8 cellular contexts compared by ENCODE assay signal in the genomic region with DNA sequence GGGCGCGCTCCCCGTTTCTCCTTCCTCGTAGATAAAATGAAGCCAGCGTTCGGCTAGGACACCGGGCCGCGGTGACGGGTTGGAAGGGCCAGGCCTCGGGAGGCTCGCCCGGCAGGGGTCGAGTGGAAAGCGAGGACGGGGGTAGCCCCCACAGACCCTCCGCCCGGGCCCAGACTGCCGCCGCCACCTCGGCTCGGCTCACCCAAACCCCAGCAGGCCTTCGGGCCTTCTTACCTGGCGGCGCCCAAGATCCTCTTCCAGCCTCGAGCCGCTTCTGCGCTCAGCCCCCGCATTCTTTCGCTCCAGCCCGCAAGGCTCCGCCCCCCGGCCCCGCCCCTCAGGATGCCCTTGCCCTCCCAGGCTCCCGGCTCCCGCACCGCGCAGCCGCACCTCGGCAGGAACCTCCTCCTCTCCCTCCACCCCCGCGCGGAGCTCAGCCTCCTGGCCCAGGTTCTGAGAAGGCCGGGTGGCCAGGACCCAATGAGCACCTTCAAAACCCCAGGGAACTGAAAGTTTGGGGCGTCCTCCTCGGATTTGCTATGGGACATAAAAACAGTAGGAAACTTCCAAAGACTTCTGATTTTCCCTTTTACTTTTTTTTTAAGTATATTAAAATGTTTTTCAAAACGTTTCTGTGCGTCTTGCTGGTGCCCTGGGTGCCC. TPM values are rescaled to one million over a fixed set of nuclear protein-coding genes. Genes with fewer than 3 reads are reported as not detected.
A peak's percentile ranks its signal among the peaks of the same experiment; 100 is the strongest.
DNase-seq lines count a peak whose midpoint lies in the region; TF ChIP-seq lines count a peak whose summit lies in the region.

A gene with protein sequence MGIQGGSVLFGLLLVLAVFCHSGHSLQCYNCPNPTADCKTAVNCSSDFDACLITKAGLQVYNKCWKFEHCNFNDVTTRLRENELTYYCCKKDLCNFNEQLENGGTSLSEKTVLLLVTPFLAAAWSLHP (minus strand): TSS at position 276 of the 662 bp plus-strand sequence. CDS start 13,978 bp downstream, outside the sequence.

- no peak within 1 kb of the TSS for H2BK15ac ChIP-seq in H9 (ENCODE audit: low read depth, low read length)

- peak within 1 kb of the TSS; percentile 90 for H3K4me3 ChIP-seq in MG63
- H3K4me3 ChIP-seq in foreskin fibroblast (ENCODE audit: low read depth in 1 of 2, low read length in 2 of 2) = peak within 1 kb of the TSS; percentile 65 to 89
- H3K4me3 ChIP-seq in stomach smooth muscle (ENCODE audit: low read length in 2 of 2) = peak within 1 kb of the TSS; percentile 87

- peaks cover 3% of the 10 kb centered on the region for H3K79me1 ChIP-seq in H9 (ENCODE audit: insufficient read depth, low read depth, low read length, poor library complexity, severe bottlenecking)

- no peaks in the 10 kb centered on the region; the same call in 1 of the 2 replicates for H3K27me3 ChIP-seq in H9 (ENCODE audit: insufficient read depth, low read length)
- no peaks in the 10 kb centered on the region for H3K27me3 ChIP-seq in MG63
- no peaks in the 10 kb centered on the region for H3K27me3 ChIP-seq in stomach smooth muscle (ENCODE audit: control insufficient read depth in 1 of 2, insufficient read depth in 2 of 2, low read length in 2 of 2)

- H2AFZ ChIP-seq in H9 (ENCODE audit: low read length) = peak within 1 kb of the TSS; percentile 9

- H3K4ac ChIP-seq in H9 (ENCODE audit: low read depth, low read length) = no peak within 1 kb of the TSS

- no peak within 1 kb of the TSS for H3T11ph ChIP-seq in H9 (ENCODE audit: low read length)

- peak within 1 kb of the TSS; percentile 68 for H3K18ac ChIP-seq in H9 (ENCODE audit: insufficient read length, low read depth, low read length)

- no peak within 1 kb of the TSS for H2AK5ac ChIP-seq in H9 (ENCODE audit: insufficient read length, low read length)

- no peak within 1 kb of the TSS for H2BK20ac ChIP-seq in H9 (ENCODE audit: low read depth, low read length, poor library complexity, severe bottlenecking)

- no CpG with 5 or more reads among the region's 48 CpGs for WGBS in H9 (ENCODE audit: extremely low coverage, insufficient read length, low lambda C conversion rate)

- H3K4me1 Mint-ChIP-seq in H9 = peaks cover 25 to 28% of the 10 kb centered on the region in 2 experiments
- H3K4me1 Mint-ChIP-seq in neural crest cell = peaks cover 27% of the 10 kb centered on the region

- 0 out of 3 replicates have a peak, but pooled peaks have one; percentile 11 for TF ChIP-seq CTCF in H9 (conservative IDR thresholded peaks at IDR 0.05)
- no peak for TF ChIP-seq CTCF in foreskin fibroblast (IDR thresholded peaks at IDR 0.05; ENCODE audit: low read depth, low read length)
- TF ChIP-seq CTCF in neural crest cell (conservative IDR thresholded peaks at IDR 0.05) = peak; percentile 21

- H3K23me2 ChIP-seq in H9 (ENCODE audit: insufficient read length, low read depth, low read length, poor library complexity, severe bottlenecking) = no peaks in the 10 kb centered on the region

- peaks cover 6% of the 10 kb centered on the region for H3K27me3 Mint-ChIP-seq in H9 (ENCODE audit: low read depth)
- H3K27me3 Mint-ChIP-seq in neural crest cell (ENCODE audit: low read depth) = peaks cover 12% of the 10 kb centered on the region

- no peak within 1 kb of the TSS for H2BK5ac ChIP-seq in H9 (ENCODE audit: insufficient read length, low read length)

- in situ Hi-C loops in SK-MEL-5 (cut with HindIII; ENCODE audit: low pct_unique_long_range_greater_than_20kb, low sequenced_read_pairs) = no loop called here

- H3K23ac ChIP-seq in H9 (ENCODE audit: insufficient read length, low read depth, low read length) = no peak within 1 kb of the TSS

- no peaks in the 10 kb centered on the region; the same call in 1 of the 2 replicates for H3K79me2 ChIP-seq in H9 (ENCODE audit: insufficient read depth, low read length)

- H3K4me1 ChIP-seq in ES-I3 (ENCODE audit: insufficient read depth, low read length) (no peaks in the 10 kb centered on the region), H9 (ENCODE audit: insufficient read depth, low read length) (no peaks in the 10 kb centered on the region), stomach smooth muscle (ENCODE audit: control insufficient read depth, insufficient read depth, low read length) (peaks cover 17% of the 10 kb centered on the region)

- no peak within 1 kb of the TSS for H3K56ac ChIP-seq in H9 (ENCODE audit: insufficient read length, low read depth, low read length)

- H4K91ac ChIP-seq in H9 (ENCODE audit: insufficient read length, low read depth, low read length) = no peak within 1 kb of the TSS

- H3K9ac ChIP-seq in ES-I3 (ENCODE audit: low read depth, low read length) (peak within 1 kb of the TSS; percentile 94), H9 (ENCODE audit: extremely low read depth, insufficient read length, low read length) (peak within 1 kb of the TSS; percentile 64), stomach smooth muscle (ENCODE audit: low read length in 2 of 2) (peak within 1 kb of the TSS; percentile 80 to 86)

- peaks cover 0 to 6% (median 3%) of the 10 kb centered on the region in 3 experiments; a peak in 4 of 7 replicates for H3K36me3 Mint-ChIP-seq in H9 (ENCODE audit: insufficient read depth in 1 of 3, low read depth in 3 of 3)
- peaks cover 7% of the 10 kb centered on the region for H3K36me3 Mint-ChIP-seq in neural crest cell (ENCODE audit: low read depth)

- H3K27ac ChIP-seq in H9 (ENCODE audit: insufficient read length, low read depth, low read length) (no peak within 1 kb of the TSS), stomach smooth muscle (ENCODE audit: low read length) (peak within 1 kb of the TSS; percentile 67)

- no peaks in the 10 kb centered on the region for H3K36me3 ChIP-seq in ES-I3 (ENCODE audit: insufficient read depth, low read length)
- peaks cover 37% of the 10 kb centered on the region for H3K36me3 ChIP-seq in MG63
- H3K36me3 ChIP-seq in stomach smooth muscle (ENCODE audit: control insufficient read depth in 2 of 2, insufficient read depth in 2 of 2, low read length in 2 of 2) = peaks cover 0 to 5% of the 10 kb centered on the region in 2 donors

- no peaks in the 10 kb centered on the region; a peak in 1 of 5 replicates for H3K9me3 Mint-ChIP-seq in H9
- no peaks in the 10 kb centered on the region for H3K9me3 Mint-ChIP-seq in neural crest cell

- H3K4me2 ChIP-seq in H9 (ENCODE audit: insufficient read depth, insufficient read length, low read length) = peak within 1 kb of the TSS; percentile 52

- H3K4me3 Mint-ChIP-seq in H9 = peak within 1 kb of the TSS; percentile 83 to 91
- peak within 1 kb of the TSS; percentile 92 for H3K4me3 Mint-ChIP-seq in neural crest cell

- no peak within 1 kb of the TSS for H2BK120ac ChIP-seq in H9 (ENCODE audit: low read depth, low read length, poor library complexity, severe bottlenecking)

- H3K14ac ChIP-seq in H9 (ENCODE audit: insufficient read depth, low read length) = peak within 1 kb of the TSS; percentile 26; the same call in 1 of the 2 replicates

- no peaks in the 10 kb centered on the region for H3K9me3 ChIP-seq in ES-I3 (ENCODE audit: control insufficient read depth, insufficient read depth, low read length)
- no peaks in the 10 kb centered on the region for H3K9me3 ChIP-seq in H9 (ENCODE audit: control insufficient read depth, low read depth, low read length)
- H3K9me3 ChIP-seq in MG63 = no peaks in the 10 kb centered on the region; the same call in 1 of the 2 replicates
- H3K9me3 ChIP-seq in stomach smooth muscle (ENCODE audit: control insufficient read depth in 2 of 2, low read length in 2 of 2) = no peaks in the 10 kb centered on the region

- H2BK12ac ChIP-seq in H9 (ENCODE audit: insufficient read length, low read depth, low read length) = no peak within 1 kb of the TSS

- no peaks in the 10 kb centered on the region for H4K20me1 ChIP-seq in H9 (ENCODE audit: control insufficient read depth, insufficient read depth, insufficient read length)

- H3K27ac Mint-ChIP-seq in H9 (peak within 1 kb of the TSS; percentile 5 to 92 (median 6); a peak in 5 of 7 replicates), neural crest cell (ENCODE audit: unreplicated experiment) (peak within 1 kb of the TSS; percentile 47)

- DNase-seq in H9 = peak; percentile 97
- peak; percentile 98 for DNase-seq in MG63
- DNase-seq in SK-MEL-5 (ENCODE audit: low read depth, low spot score) = peak; percentile 91
- peak; percentile 48 to 86 (median 74) for DNase-seq in activated naive CD4-positive, alpha-beta T cell (lab: John Stamatoyannopoulos, UW)
- peak; percentile 94 to 99 for DNase-seq in foreskin fibroblast
- DNase-seq in neural crest cell (ENCODE audit: low read depth, low spot score) = peak; percentile 87

- H4K5ac ChIP-seq in H9 (ENCODE audit: insufficient read length, low read depth, low read length) = no peak within 1 kb of the TSS

- H4K8ac ChIP-seq in H9 (replicated peaks; ENCODE audit: insufficient read length, low read depth, low read length) = no peak within 1 kb of the TSS

RNA-seq across cellular contexts. Expression of the gene that starts here (rescaled TPM):
- 91.5 and 93.2 TPM in 2 replicates for total RNA-seq in H9 (2021)
- total RNA-seq in MG63 (2014; rRNA removed; shearing (Covaris generic); ENCODE audit: low replicate concordance) = 360 and 394 TPM in 2 replicates
- total RNA-seq in SK-MEL-5 (2014; rRNA removed; shearing (Covaris generic)) = 634 and 733 TPM in 2 replicates
- 724 and 832 TPM in 2 replicates for polyA plus RNA-seq in SK-MEL-5 (2015; cell fraction: cytosol; rRNA removed)
- polyA plus RNA-seq in SK-MEL-5 (2015; cell fraction: nucleus; rRNA removed) = 129 and 132 TPM in 2 replicates
- total RNA-seq in neural crest cell = 80.5 and 86.3 TPM in 2 replicates
